In genomic region chr1:28601696-28602095, GRCh38 we compare ENCODE assay signal across 11 cellular contexts. TPM values are rescaled to one million over a fixed set of nuclear protein-coding genes. Genes with fewer than 3 reads are reported as not detected.
A peak's percentile ranks its signal among the peaks of the same experiment; 100 is the strongest.
DNase-seq lines count a peak whose midpoint lies in the region; ATAC-seq and TF ChIP-seq lines count a peak whose summit lies in the region.
"Had no signal": no experiment of that assay in that cellular context is flagged by ENCODE, and none has a peak within 500 bp of the region (broad histone marks: within the 10 kb centered on the region; RNA-seq: fewer than 3 reads in every experiment).

No MANE protein-coding gene starts in this region.

- H3K36me3 Mint-ChIP-seq in MCF 10A (ENCODE audit: insufficient read depth, unreplicated experiment) (peaks cover 43% of the 10 kb centered on the region), type B pancreatic cell (peaks cover 8% of the 10 kb centered on the region)

- TF ChIP-seq CTCF in MCF 10A (IDR thresholded peaks at IDR 0.05; ENCODE audit: unreplicated experiment) = no peak
- no peak for TF ChIP-seq CTCF in breast epithelium (IDR thresholded peaks at IDR 0.05)
- no peak for TF ChIP-seq CTCF in type B pancreatic cell (conservative IDR thresholded peaks at IDR 0.05)
- TF ChIP-seq CTCF in upper lobe of right lung (IDR thresholded peaks at IDR 0.05) = no peak
- no peak for TF ChIP-seq CTCF in WERI-Rb-1 (IDR thresholded peaks at IDR 0.05; ENCODE audit: low read depth, low read length)

- no peaks in the 10 kb centered on the region for H3K4me1 ChIP-seq in breast epithelium
- H3K4me1 ChIP-seq in upper lobe of right lung = no peaks in the 10 kb centered on the region

- H3K36me3 ChIP-seq in breast epithelium = no peaks in the 10 kb centered on the region
- peaks cover 47% of the 10 kb centered on the region for H3K36me3 ChIP-seq in upper lobe of right lung
- H3K36me3 ChIP-seq in WERI-Rb-1 = peaks cover 21% of the 10 kb centered on the region

- no peaks in the 10 kb centered on the region for H3K9me3 Mint-ChIP-seq in MCF 10A (ENCODE audit: unreplicated experiment)
- H3K9me3 Mint-ChIP-seq in type B pancreatic cell = no peaks in the 10 kb centered on the region
- H3K9me3 Mint-ChIP-seq: activated T-helper 1 cell treated with anti-CD3 and anti-CD28 coated beads, Interleukin-12 subunit alpha, Interleukin-12 subunit beta, Interleukin-2, Interleukin-4 antibody, amounts not matched to agents 30 ng/mL and 10 ng/mL and 1 ng/mL, durations not matched to agents 14 hours and 24 hours and 36 hours had no signal

- H3K27me3 ChIP-seq in breast epithelium = no peaks in the 10 kb centered on the region
- H3K27me3 ChIP-seq in upper lobe of right lung = no peaks in the 10 kb centered on the region
- no peaks in the 10 kb centered on the region for H3K27me3 ChIP-seq in WERI-Rb-1 (ENCODE audit: insufficient read depth, low read depth, severe bottlenecking)

- no peak for ATAC-seq in upper lobe of right lung

- BruUV-seq in MCF 10A (replicated peaks; lab: Mats Ljungman, UMichigan) = no TSS peak

- no peak overlapping the region for H3K4me3 Mint-ChIP-seq in MCF 10A (ENCODE audit: unreplicated experiment)
- no peak overlapping the region for H3K4me3 Mint-ChIP-seq in type B pancreatic cell
- H3K4me3 Mint-ChIP-seq: activated T-helper 1 cell treated with anti-CD3 and anti-CD28 coated beads, Interleukin-12 subunit alpha, Interleukin-12 subunit beta, Interleukin-2, Interleukin-4 antibody, amounts not matched to agents 30 ng/mL and 10 ng/mL and 1 ng/mL, durations not matched to agents 14 hours and 24 hours and 36 hours had no signal

- no peaks in the 10 kb centered on the region for H3K27me3 Mint-ChIP-seq in MCF 10A (ENCODE audit: insufficient read depth, unreplicated experiment)
- H3K27me3 Mint-ChIP-seq in type B pancreatic cell = no peaks in the 10 kb centered on the region

- H3K27ac ChIP-seq in breast epithelium (no peak overlapping the region), upper lobe of right lung (no peak overlapping the region), WERI-Rb-1 (no peak overlapping the region)

- TF ChIP-seq POLR2A in breast epithelium (IDR thresholded peaks at IDR 0.05) = no peak

- DNase-seq in MCF 10A (ENCODE audit: unreplicated experiment) = peak; percentile 92
- no peak for DNase-seq in breast epithelium (ENCODE audit: low spot score in 2 of 2)
- peak; percentile 48 for DNase-seq in SK-MEL-5 (ENCODE audit: low read depth, low spot score)
- DNase-seq in fibroblast of peridontal ligament (ENCODE audit: extremely low read depth) = peak; percentile 92
- no peak for DNase-seq in type B pancreatic cell (ENCODE audit: extremely low spot score, unreplicated experiment)
- no peak for DNase-seq in COR-L47 (lab: John Stamatoyannopoulos, UW)
- no peak for DNase-seq in upper lobe of right lung
- DNase-seq in WERI-Rb-1 = no peak
- DNase-seq: Caco-2 had no signal

- CTCF ChIA-PET in MCF 10A (lab: Yijun Ruan, JAX) = interaction anchor here (0.6 to 5.5 kb wide), 11 partner anchors 8 to 510 kb away, joined by 3 to 37 read pairs (median 4); no protein-coding TSS in a partner anchor

- peak overlapping the region; percentile 27 for H3K27ac Mint-ChIP-seq in MCF 10A (ENCODE audit: low read depth, unreplicated experiment)
- peak overlapping the region; percentile 72 for H3K27ac Mint-ChIP-seq in type B pancreatic cell
- H3K27ac Mint-ChIP-seq: activated T-helper 1 cell treated with anti-CD3 and anti-CD28 coated beads, Interleukin-12 subunit alpha, Interleukin-12 subunit beta, Interleukin-2, Interleukin-4 antibody, amounts not matched to agents 30 ng/mL and 10 ng/mL and 1 ng/mL, durations not matched to agents 14 hours and 24 hours and 36 hours had no signal

- intact Hi-C loops in MCF 10A (cut with micrococcal nuclease) (loop anchor here (1.0 to 2.0 kb wide), 4 partner anchors 21 to 193 kb away; partner anchors contain the start of gene TRNAU1AP), breast epithelium (cut with DNase I; ENCODE audit: low total_unique reads) (loop anchor here (10.0 kb wide), 1 partner anchor 197 kb away; no protein-coding TSS in a partner anchor), upper lobe of right lung (cut with DNase I) (no loop called here)

- no peak overlapping the region for H3K4me3 ChIP-seq in breast epithelium
- H3K4me3 ChIP-seq in upper lobe of right lung = no peak overlapping the region
- no peak overlapping the region for H3K4me3 ChIP-seq in WERI-Rb-1 (ENCODE audit: low read depth, low read length)

- H3K4me1 Mint-ChIP-seq in MCF 10A (ENCODE audit: insufficient read depth, unreplicated experiment) (peaks cover 10% of the 10 kb centered on the region), type B pancreatic cell (ENCODE audit: unreplicated experiment) (peaks cover 4% of the 10 kb centered on the region)

- POLR2A ChIA-PET in MCF 10A (lab: Yijun Ruan, JAX) = interaction anchor here (0.7 to 5.6 kb wide), 11 partner anchors 14 to 353 kb away, joined by 3 to 64 read pairs (median 4); partner anchors contain the start of genes RCC1 and YTHDF2

- H3K9me3 ChIP-seq in breast epithelium = no peaks in the 10 kb centered on the region
- no peaks in the 10 kb centered on the region for H3K9me3 ChIP-seq in upper lobe of right lung
- no peaks in the 10 kb centered on the region for H3K9me3 ChIP-seq in WERI-Rb-1 (ENCODE audit: severe bottlenecking)
- H3K9me3 ChIP-seq: Caco-2 had no signal

- in situ Hi-C loops in SK-MEL-5 (cut with HindIII; ENCODE audit: low pct_unique_long_range_greater_than_20kb, low sequenced_read_pairs) = loop anchor here (25.0 kb wide), 1 partner anchor 189 kb away; no protein-coding TSS in a partner anchor

RNA-seq across cellular contexts. Expression of gene RAB42, which starts 9.6 kb away (rescaled TPM):
- total RNA-seq in MCF 10A (2022) (not detected in 2 replicates), breast epithelium (10 to 100 TPM in 1 of 3 donors, 1 to 10 TPM in 2; 6.9 to 18.6 (median 8.0) TPM), type B pancreatic cell (ENCODE audit: low replicate concordance) (0.52 and 2.7 TPM in 2 replicates), upper lobe of right lung (5.5 TPM)
- total RNA-seq in SK-MEL-5 (2014; rRNA removed; shearing (Covaris generic)) = not detected in 2 replicates
- polyA plus RNA-seq in SK-MEL-5 (2015; cell fraction: cytosol; rRNA removed) = not detected in 2 replicates
- polyA plus RNA-seq in SK-MEL-5 (2015; cell fraction: nucleus; rRNA removed) = not detected in 2 replicates
- total RNA-seq: activated T-helper 1 cell treated with anti-CD3 and anti-CD28 coated beads, Interleukin-12 subunit alpha, Interleukin-12 subunit beta, Interleukin-2, Interleukin-4 antibody, amounts not matched to agents 30 ng/mL and 10 ng/mL and 1 ng/mL, durations not matched to agents 14 hours and 24 hours and 36 hours had no signal

RNA-seq across cellular contexts. Expression of gene TAF12, which starts 41.2 kb away (rescaled TPM):
- 29.7 and 40.9 TPM in 2 replicates for total RNA-seq in MCF 10A (2022)
- total RNA-seq in breast epithelium = 10 to 100 TPM; 18.7 to 36.2 (median 22.7) TPM
- 39.1 and 44.9 TPM in 2 replicates for total RNA-seq in SK-MEL-5 (2014; rRNA removed; shearing (Covaris generic))
- 21.2 and 23.2 TPM in 2 replicates for polyA plus RNA-seq in SK-MEL-5 (2015; cell fraction: cytosol; rRNA removed)
- polyA plus RNA-seq in SK-MEL-5 (2015; cell fraction: nucleus; rRNA removed) = 5.6 and 14.9 TPM in 2 replicates
- 16.2 and 20.8 TPM in 2 replicates for total RNA-seq in type B pancreatic cell (ENCODE audit: low replicate concordance)
- 21.0 TPM for total RNA-seq in upper lobe of right lung

RNA-seq across cellular contexts. Expression of gene RNU11, which starts 46.7 kb away (rescaled TPM):
- total RNA-seq in MCF 10A (2022) = not detected in 2 replicates
- not detected for total RNA-seq in breast epithelium
- total RNA-seq in SK-MEL-5 (2014; rRNA removed; shearing (Covaris generic)) = not detected in 2 replicates
- not detected in 2 replicates for polyA plus RNA-seq in SK-MEL-5 (2015; cell fraction: cytosol; rRNA removed)
- not detected in 2 replicates for polyA plus RNA-seq in SK-MEL-5 (2015; cell fraction: nucleus; rRNA removed)
- total RNA-seq in type B pancreatic cell (ENCODE audit: low replicate concordance) = not detected in 2 replicates
- not detected for total RNA-seq in upper lobe of right lung
- total RNA-seq: activated T-helper 1 cell treated with anti-CD3 and anti-CD28 coated beads, Interleukin-12 subunit alpha, Interleukin-12 subunit beta, Interleukin-2, Interleukin-4 antibody, amounts not matched to agents 30 ng/mL and 10 ng/mL and 1 ng/mL, durations not matched to agents 14 hours and 24 hours and 36 hours; Caco-2; liver had no signal
- polyA plus RNA-seq: liver had no signal

RNA-seq across cellular contexts. Expression of gene TRNAU1AP, which starts 48.8 kb away (rescaled TPM):
- 28.2 and 33.4 TPM in 2 replicates for total RNA-seq in MCF 10A (2022)
- 10 to 100 TPM; 22.0 to 27.8 (median 27.1) TPM for total RNA-seq in breast epithelium
- total RNA-seq in SK-MEL-5 (2014; rRNA removed; shearing (Covaris generic)) = 13.4 and 22.6 TPM in 2 replicates
- 11.5 and 16.7 TPM in 2 replicates for polyA plus RNA-seq in SK-MEL-5 (2015; cell fraction: cytosol; rRNA removed)
- polyA plus RNA-seq in SK-MEL-5 (2015; cell fraction: nucleus; rRNA removed) = 16.2 and 23.5 TPM in 2 replicates
- total RNA-seq in type B pancreatic cell (ENCODE audit: low replicate concordance) = 26.9 and 33.7 TPM in 2 replicates
- 24.5 TPM for total RNA-seq in upper lobe of right lung

Comparison
In these comparisons a context has a peak if more than half of its experiments do, and no peak if none do; other contexts are left out.
1. DNase-seq: peak in MCF 10A (single experiment), SK-MEL-5 (single experiment) and fibroblast of peridontal ligament (single experiment); none in breast epithelium (0 of 2), type B pancreatic cell (single experiment), COR-L47 (single experiment), upper lobe of right lung (single experiment) and WERI-Rb-1 (single experiment).